ENCODE assay signal across 1 cellular context in genomic region chr19:38650911-38651584, GRCh38.
A peak's percentile ranks its signal among the peaks of the same experiment; 100 is the strongest.
TF ChIP-seq lines count a peak whose summit lies in the region.

No MANE protein-coding gene starts in this region.

TF ChIP-seq in HEK293, 187 proteins besides CTCF, POLR2A, EP300 and RAD21 (continued from another document):
- TF ChIP-seq ZNF280C (tag by site-specific recombination; IDR thresholded peaks at IDR 0.05) (no peak), ZNF596 (tag by site-specific recombination; IDR thresholded peaks at IDR 0.05) (no peak), ZIC2 (tag by site-specific recombination; IDR thresholded peaks at IDR 0.05) (no peak), ZBTB17 (tag by site-specific recombination; IDR thresholded peaks at IDR 0.05) (no peak), ZBTB10 (tag by site-specific recombination; IDR thresholded peaks at IDR 0.05) (no peak), BCL11A (tag by site-specific recombination; IDR thresholded peaks at IDR 0.05; ENCODE audit: low read depth) (no peak), KLF16 (tag by site-specific recombination; IDR thresholded peaks at IDR 0.05) (no peak), ZNF239 (tag by site-specific recombination; IDR thresholded peaks at IDR 0.05) (no peak), ZNF391 (tag by site-specific recombination; IDR thresholded peaks at IDR 0.05; ENCODE audit: borderline replicate concordance, low read depth) (no peak), ZNF394 (tag by site-specific recombination; IDR thresholded peaks at IDR 0.05; ENCODE audit: borderline replicate concordance) (no peak; the same call in 1 of the 2 replicates), ZNF324 (tag by site-specific recombination; IDR thresholded peaks at IDR 0.05) (no peak), KLF9 (tag by site-specific recombination; IDR thresholded peaks at IDR 0.05; ENCODE audit: low read depth) (no peak), ZNF747 (tag by site-specific recombination; IDR thresholded peaks at IDR 0.05) (no peak), KLF10 (tag by site-specific recombination; IDR thresholded peaks at IDR 0.05) (no peak), SP7 (tag by site-specific recombination; IDR thresholded peaks at IDR 0.05) (peak; percentile 62), ZNF600 (tag by site-specific recombination; IDR thresholded peaks at IDR 0.05) (peak; percentile 93), ZNF416 (tag by site-specific recombination; IDR thresholded peaks at IDR 0.05) (no peak), ZNF571 (tag by site-specific recombination; IDR thresholded peaks at IDR 0.05) (no peak), ZSCAN16 (tag by site-specific recombination; IDR thresholded peaks at IDR 0.05) (no peak), ZNF350 (tag by site-specific recombination; IDR thresholded peaks at IDR 0.05) (no peak), ZFP41 (tag by site-specific recombination; IDR thresholded peaks at IDR 0.05; ENCODE audit: borderline replicate concordance) (no peak), ZNF692 (tag by site-specific recombination; IDR thresholded peaks at IDR 0.05) (no peak), ZNF10 (tag by site-specific recombination; IDR thresholded peaks at IDR 0.05) (no peak), ZNF473 (tag by site-specific recombination; IDR thresholded peaks at IDR 0.05) (no peak), ZNF354C (tag by site-specific recombination; IDR thresholded peaks at IDR 0.05; ENCODE audit: borderline replicate concordance, low read depth) (no peak), ZNF433 (tag by site-specific recombination; IDR thresholded peaks at IDR 0.05; ENCODE audit: low read depth) (no peak), BCL6B (tag by site-specific recombination; IDR thresholded peaks at IDR 0.05) (no peak), ZNF777 (tag by site-specific recombination; IDR thresholded peaks at IDR 0.05; ENCODE audit: borderline replicate concordance) (no peak), ZNF514 (tag by site-specific recombination; IDR thresholded peaks at IDR 0.05) (no peak), ELK4 (IDR thresholded peaks at IDR 0.05; ENCODE audit: borderline replicate concordance, low read depth, low read length) (no peak), PRDM10 (tag by site-specific recombination; IDR thresholded peaks at IDR 0.05) (peak; percentile 87), ZNF513 (tag by site-specific recombination; IDR thresholded peaks at IDR 0.05) (no peak), ZBTB21 (tag by site-specific recombination; IDR thresholded peaks at IDR 0.05) (no peak), OSR2 (tag by site-specific recombination; IDR thresholded peaks at IDR 0.05) (no peak), ZNF366 (tag by site-specific recombination; conservative IDR thresholded peaks at IDR 0.05) (peak; percentile 31; the same call in 1 of the 2 replicates), ZNF24 (tag by site-specific recombination; IDR thresholded peaks at IDR 0.05) (peak; percentile 18), GFI1B (tag by site-specific recombination; IDR thresholded peaks at IDR 0.05) (no peak), ZNF645 (tag by site-specific recombination; IDR thresholded peaks at IDR 0.05) (0 out of 2 replicates have a peak, but pooled peaks have one; percentile 15)
